ENCODE assay signal across 8 cellular contexts in genomic region chr7:110534241-110534931, GRCh38.
DNase-seq lines count a peak whose midpoint lies in the region; ATAC-seq and TF ChIP-seq lines count a peak whose summit lies in the region.

No MANE protein-coding gene starts in this region.

- intact Hi-C loops in CD4-positive, alpha-beta T cell (cut with DNase I, micrococcal nuclease): loop anchor here in 1 of 2 experiments (10.0 kb wide), 1 partner anchor 910 kb away; no protein-coding TSS in a partner anchor

- H3K9me3 Mint-ChIP-seq in CD4-positive, alpha-beta T cell: no peaks in the 10 kb centered on the region

- no peak overlapping the region for H3K27ac ChIP-seq in CD4-positive, alpha-beta T cell (ENCODE audit: low read depth, low read length)

- H3K27me3 Mint-ChIP-seq in CD4-positive, alpha-beta T cell: no peaks in the 10 kb centered on the region

- POLR2A ChIA-PET in CD4-positive, alpha-beta T cell (lab: Charles Lee): no interaction called here

- no peak overlapping the region for H3K4me3 ChIP-seq in choroid plexus epithelial cell (ENCODE audit: low read depth, low read length)

- H3K9me3 ChIP-seq in CD4-positive, alpha-beta T cell (ENCODE audit: control insufficient read depth, low read length): no peaks in the 10 kb centered on the region

- H3K36me3 Mint-ChIP-seq in CD4-positive, alpha-beta T cell (ENCODE audit: low read depth): no peaks in the 10 kb centered on the region

- no peaks in the 10 kb centered on the region for H3K4me1 Mint-ChIP-seq in CD4-positive, alpha-beta T cell (ENCODE audit: low read depth)

- no peak overlapping the region for H3K4me3 Mint-ChIP-seq in CD4-positive, alpha-beta T cell

- no peaks in the 10 kb centered on the region for H3K27me3 ChIP-seq in CD4-positive, alpha-beta T cell (ENCODE audit: control insufficient read depth, insufficient read depth, low read length)

- DNase-seq in NCI-H510A treated with DMSO at 0.1 percent for 48 hours (lab: John Stamatoyannopoulos, UW) (peak; percentile 54), NCI-H510A (lab: John Stamatoyannopoulos, UW) (no peak), NCI-H526 treated with DMSO at 0.1 percent for 48 hours (lab: John Stamatoyannopoulos, UW) (peak; percentile 91), choroid plexus epithelial cell (ENCODE audit: low read depth) (peak; percentile 61), smooth muscle cell of the brain vasculature (ENCODE audit: low read depth, low spot score) (peak; percentile 28), occipital lobe (lab: John Stamatoyannopoulos, UW) (no peak)
- DNase-seq in CD4-positive, alpha-beta T cell: no peak

- CTCF ChIA-PET in CD4-positive, alpha-beta T cell (lab: Charles Lee): no interaction called here

- peak; percentile 18 for TF ChIP-seq CTCF in choroid plexus epithelial cell (conservative IDR thresholded peaks at IDR 0.05; ENCODE audit: low read depth, low read length)
- TF ChIP-seq CTCF in CD4-positive, alpha-beta T cell (IDR thresholded peaks at IDR 0.05): no peak

- no peak for ATAC-seq in HG03039 (IDR thresholded peaks at IDR 0.05; ENCODE audit: unreplicated experiment)
- ATAC-seq in CD4-positive, alpha-beta T cell (ENCODE audit: poor library complexity): no peak

- H3K27ac Mint-ChIP-seq in CD4-positive, alpha-beta T cell: no peak overlapping the region

Comparison
In these comparisons a context has a peak if more than half of its experiments do, and no peak if none do; other contexts are left out.
1. DNase-seq: peak in NCI-H510A treated with DMSO at 0.1 percent for 48 hours (single experiment), NCI-H526 treated with DMSO at 0.1 percent for 48 hours (single experiment), choroid plexus epithelial cell (single experiment) and smooth muscle cell of the brain vasculature (single experiment); none in NCI-H510A (single experiment), occipital lobe (single experiment) and CD4-positive, alpha-beta T cell (0 of 10).